23 cellular contexts compared by ENCODE assay signal in the genomic region with DNA sequence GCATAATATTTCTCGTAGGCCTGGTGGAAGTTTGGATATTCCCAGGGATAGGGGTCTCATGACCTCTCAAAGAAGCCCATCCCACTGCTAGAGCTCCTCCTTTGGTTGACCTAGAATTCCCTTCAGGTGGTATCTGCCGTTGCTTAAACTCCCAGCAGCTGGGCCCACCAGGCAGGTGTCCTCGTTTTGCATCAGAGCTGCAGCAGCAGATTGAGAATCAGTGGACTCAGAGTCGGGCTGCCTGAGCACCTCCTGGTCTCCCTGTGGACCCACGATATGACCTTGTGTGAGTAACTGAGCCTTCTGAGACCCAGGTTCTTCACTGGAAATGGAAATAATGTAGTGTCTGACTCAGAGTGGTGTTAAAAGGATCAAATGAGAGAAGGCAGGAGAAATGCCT.
"Had no signal": no experiment of that assay in that cellular context is flagged by ENCODE, and none has a peak within 500 bp of the region (broad histone marks: within the 10 kb centered on the region; RNA-seq: fewer than 3 reads in every experiment).

No MANE protein-coding gene starts in this region.

- ATAC-seq: activated naive CD8-positive, alpha-beta T cell treated with anti-CD3 and anti-CD28 coated beads, Interleukin-2, amount 50 U/mL, for 24 hours; heart right ventricle; naive thymus-derived CD8-positive, alpha-beta T cell; pancreas; sciatic nerve; stimulated activated memory B cell treated with anti-CD40 and anti-IgM and Interleukin-4, amounts not matched to agents 10 μg/mL and 1 μg/mL and 100 μg/mL, for 72 hours had no signal

- H3K9me3 ChIP-seq: colonic mucosa, pancreas, thoracic aorta, upper lobe of left lung had no signal

- DNase-seq: activated CD4-positive, alpha-beta T cell treated with anti-CD3 and anti-CD28 coated beads for 1 hour; activated CD4-positive, alpha-beta T cell treated with anti-CD3 and anti-CD28 coated beads, Interleukin-2, amount 50 U/mL, for 48 hours; activated naive CD4-positive, alpha-beta T cell treated with anti-CD3 and anti-CD28 coated beads, Interleukin-2, amount 10 ng/mL, durations not matched to agents 7 days and 5 days; activated naive CD8-positive, alpha-beta T cell treated with anti-CD3 and anti-CD28 coated beads, Interleukin-2, amount 50 U/mL, for 24 hours; activated T-cell treated with anti-CD3 and anti-CD28 coated beads, Interleukin-2, amount 50 U/mL, for 24 hours; anterior cingulate cortex; central memory CD4-positive, alpha-beta T cell; colonic mucosa; erythroblast; heart right ventricle; immature natural killer cell; mesendoderm; naive thymus-derived CD8-positive, alpha-beta T cell; pancreas; stimulated activated CD4-positive, alpha-beta T cell treated with anti-CD3 and anti-CD28 coated beads, Interleukin-4, amount 100 ng/mL, for 4 hours; SW 1271; T-helper 2 cell; upper lobe of left lung; WERI-Rb-1 had no signal

- H3K4me3 ChIP-seq: colonic mucosa, heart right ventricle, pancreas, smooth muscle cell, thoracic aorta, upper lobe of left lung had no signal

- H3K4me1 ChIP-seq: colonic mucosa, heart right ventricle, pancreas, upper lobe of left lung had no signal

- H3K36me3 ChIP-seq: colonic mucosa, heart right ventricle, pancreas, thoracic aorta, upper lobe of left lung, WERI-Rb-1 had no signal

- H3K27me3 ChIP-seq: colonic mucosa, heart right ventricle, pancreas, upper lobe of left lung had no signal

- H3K27ac ChIP-seq: colonic mucosa, heart right ventricle, pancreas, thoracic aorta, upper lobe of left lung, WERI-Rb-1 had no signal
